In the genomic region with DNA sequence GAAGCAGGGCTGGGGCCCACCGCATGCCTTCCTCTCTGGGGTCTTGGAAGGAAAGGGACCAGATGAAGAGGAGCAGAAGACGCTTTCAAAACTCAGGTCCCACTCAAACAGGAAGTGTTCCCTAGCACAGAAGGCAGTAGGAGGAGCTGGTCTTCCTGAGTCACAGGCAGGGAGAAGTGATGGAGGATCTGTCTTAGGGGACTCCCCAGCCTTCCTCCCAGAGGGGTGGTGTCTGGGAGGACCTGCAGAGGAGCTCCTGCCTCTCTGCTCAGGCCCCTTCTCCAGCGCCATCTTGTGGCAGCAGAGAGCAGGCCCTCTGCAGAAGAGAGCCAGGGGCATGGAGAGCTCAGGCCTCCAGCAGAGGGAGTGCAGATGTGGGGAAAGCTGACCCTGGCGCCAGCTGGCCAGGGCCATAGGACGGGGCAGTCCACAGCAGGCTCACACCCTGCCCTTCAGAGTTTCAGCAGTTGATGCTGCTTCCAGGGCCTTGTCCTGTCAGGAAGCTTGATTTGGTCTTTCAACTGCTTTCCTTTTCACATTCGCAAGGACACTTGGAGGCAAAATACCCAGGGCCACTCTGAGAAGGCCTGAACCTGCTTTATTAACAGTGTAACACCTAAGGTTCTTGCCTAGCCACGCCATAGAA, we compare ENCODE assay signal across 1 cellular context.
TF ChIP-seq lines count a peak whose summit lies in the region.

No MANE protein-coding gene starts in this region.

TF ChIP-seq in HEK293, 187 proteins besides CTCF, POLR2A, EP300 and RAD21 (continued from another document):
- TF ChIP-seq, protein P1, sequence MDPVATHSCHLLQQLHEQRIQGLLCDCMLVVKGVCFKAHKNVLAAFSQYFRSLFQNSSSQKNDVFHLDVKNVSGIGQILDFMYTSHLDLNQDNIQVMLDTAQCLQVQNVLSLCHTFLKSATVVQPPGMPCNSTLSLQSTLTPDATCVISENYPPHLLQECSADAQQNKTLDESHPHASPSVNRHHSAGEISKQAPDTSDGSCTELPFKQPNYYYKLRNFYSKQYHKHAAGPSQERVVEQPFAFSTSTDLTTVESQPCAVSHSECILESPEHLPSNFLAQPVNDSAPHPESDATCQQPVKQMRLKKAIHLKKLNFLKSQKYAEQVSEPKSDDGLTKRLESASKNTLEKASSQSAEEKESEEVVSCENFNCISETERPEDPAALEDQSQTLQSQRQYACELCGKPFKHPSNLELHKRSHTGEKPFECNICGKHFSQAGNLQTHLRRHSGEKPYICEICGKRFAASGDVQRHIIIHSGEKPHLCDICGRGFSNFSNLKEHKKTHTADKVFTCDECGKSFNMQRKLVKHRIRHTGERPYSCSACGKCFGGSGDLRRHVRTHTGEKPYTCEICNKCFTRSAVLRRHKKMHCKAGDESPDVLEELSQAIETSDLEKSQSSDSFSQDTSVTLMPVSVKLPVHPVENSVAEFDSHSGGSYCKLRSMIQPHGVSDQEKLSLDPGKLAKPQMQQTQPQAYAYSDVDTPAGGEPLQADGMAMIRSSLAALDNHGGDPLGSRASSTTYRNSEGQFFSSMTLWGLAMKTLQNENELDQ (tag by site-specific recombination; IDR thresholded peaks at IDR 0.05; ENCODE audit: low read depth) = no peak
- no peak for TF ChIP-seq ZNF549 (tag by site-specific recombination; IDR thresholded peaks at IDR 0.05)
- no peak for TF ChIP-seq ZNF623 (tag by site-specific recombination; IDR thresholded peaks at IDR 0.05)
- TF ChIP-seq, protein P2, sequence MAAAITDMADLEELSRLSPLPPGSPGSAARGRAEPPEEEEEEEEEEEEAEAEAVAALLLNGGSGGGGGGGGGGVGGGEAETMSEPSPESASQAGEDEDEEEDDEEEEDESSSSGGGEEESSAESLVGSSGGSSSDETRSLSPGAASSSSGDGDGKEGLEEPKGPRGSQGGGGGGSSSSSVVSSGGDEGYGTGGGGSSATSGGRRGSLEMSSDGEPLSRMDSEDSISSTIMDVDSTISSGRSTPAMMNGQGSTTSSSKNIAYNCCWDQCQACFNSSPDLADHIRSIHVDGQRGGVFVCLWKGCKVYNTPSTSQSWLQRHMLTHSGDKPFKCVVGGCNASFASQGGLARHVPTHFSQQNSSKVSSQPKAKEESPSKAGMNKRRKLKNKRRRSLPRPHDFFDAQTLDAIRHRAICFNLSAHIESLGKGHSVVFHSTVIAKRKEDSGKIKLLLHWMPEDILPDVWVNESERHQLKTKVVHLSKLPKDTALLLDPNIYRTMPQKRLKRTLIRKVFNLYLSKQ (tag by site-specific recombination; IDR thresholded peaks at IDR 0.05; ENCODE audit: borderline replicate concordance) = no peak
- no peak for TF ChIP-seq EGR2 (tag by site-specific recombination; IDR thresholded peaks at IDR 0.05; ENCODE audit: low read depth)
- TF ChIP-seq ZNF335 (tag by site-specific recombination; conservative IDR thresholded peaks at IDR 0.05) = 0 out of 2 replicates have a peak, but pooled peaks have one; percentile 16
- no peak for TF ChIP-seq ZNF596 (tag by site-specific recombination; IDR thresholded peaks at IDR 0.05)
- no peak for TF ChIP-seq BCL11A (tag by site-specific recombination; IDR thresholded peaks at IDR 0.05; ENCODE audit: low read depth)
- TF ChIP-seq HOXA7 (CRISPR knock-in tag; IDR thresholded peaks at IDR 0.05; ENCODE audit: borderline replicate concordance) = no peak
- TF ChIP-seq, protein P3, sequence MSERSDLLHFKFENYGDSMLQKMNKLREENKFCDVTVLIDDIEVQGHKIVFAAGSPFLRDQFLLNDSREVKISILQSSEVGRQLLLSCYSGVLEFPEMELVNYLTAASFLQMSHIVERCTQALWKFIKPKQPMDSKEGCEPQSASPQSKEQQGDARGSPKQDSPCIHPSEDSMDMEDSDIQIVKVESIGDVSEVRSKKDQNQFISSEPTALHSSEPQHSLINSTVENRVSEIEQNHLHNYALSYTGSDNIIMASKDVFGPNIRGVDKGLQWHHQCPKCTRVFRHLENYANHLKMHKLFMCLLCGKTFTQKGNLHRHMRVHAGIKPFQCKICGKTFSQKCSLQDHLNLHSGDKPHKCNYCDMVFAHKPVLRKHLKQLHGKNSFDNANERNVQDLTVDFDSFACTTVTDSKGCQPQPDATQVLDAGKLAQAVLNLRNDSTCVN (tag by site-specific recombination; optimal IDR thresholded peaks at IDR 0.05) = no peak
- TF ChIP-seq, protein P4, sequence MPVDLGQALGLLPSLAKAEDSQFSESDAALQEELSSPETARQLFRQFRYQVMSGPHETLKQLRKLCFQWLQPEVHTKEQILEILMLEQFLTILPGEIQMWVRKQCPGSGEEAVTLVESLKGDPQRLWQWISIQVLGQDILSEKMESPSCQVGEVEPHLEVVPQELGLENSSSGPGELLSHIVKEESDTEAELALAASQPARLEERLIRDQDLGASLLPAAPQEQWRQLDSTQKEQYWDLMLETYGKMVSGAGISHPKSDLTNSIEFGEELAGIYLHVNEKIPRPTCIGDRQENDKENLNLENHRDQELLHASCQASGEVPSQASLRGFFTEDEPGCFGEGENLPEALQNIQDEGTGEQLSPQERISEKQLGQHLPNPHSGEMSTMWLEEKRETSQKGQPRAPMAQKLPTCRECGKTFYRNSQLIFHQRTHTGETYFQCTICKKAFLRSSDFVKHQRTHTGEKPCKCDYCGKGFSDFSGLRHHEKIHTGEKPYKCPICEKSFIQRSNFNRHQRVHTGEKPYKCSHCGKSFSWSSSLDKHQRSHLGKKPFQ (tag by site-specific recombination; IDR thresholded peaks at IDR 0.05) = no peak
- TF ChIP-seq ZNF677 (tag by site-specific recombination; IDR thresholded peaks at IDR 0.05) = no peak
- TF ChIP-seq ZFP41 (tag by site-specific recombination; IDR thresholded peaks at IDR 0.05; ENCODE audit: borderline replicate concordance) = no peak
- TF ChIP-seq ZNF548 (tag by site-specific recombination; IDR thresholded peaks at IDR 0.05) = no peak
- TF ChIP-seq FEZF1 (tag by site-specific recombination; IDR thresholded peaks at IDR 0.05) = no peak
- TF ChIP-seq ZNF23 (tag by site-specific recombination; IDR thresholded peaks at IDR 0.05; ENCODE audit: borderline replicate concordance) = no peak
- no peak for TF ChIP-seq ZBTB20 (tag by site-specific recombination; IDR thresholded peaks at IDR 0.05)
- TF ChIP-seq GFI1B (tag by site-specific recombination; IDR thresholded peaks at IDR 0.05) = no peak
- TF ChIP-seq ZBTB17 (tag by site-specific recombination; IDR thresholded peaks at IDR 0.05) = peak; percentile 37; the same call in 1 of the 2 replicates
- no peak for TF ChIP-seq ZNF248 (tag by site-specific recombination; IDR thresholded peaks at IDR 0.05)
- TF ChIP-seq ZNF654 (tag by site-specific recombination; IDR thresholded peaks at IDR 0.05; ENCODE audit: low read depth) = peak; percentile 65
- TF ChIP-seq ZNF76 (tag by site-specific recombination; IDR thresholded peaks at IDR 0.05; ENCODE audit: borderline replicate concordance, low read depth) = no peak
- TF ChIP-seq TRIM28 (IDR thresholded peaks at IDR 0.05; ENCODE audit: borderline replicate concordance, low read length) = no peak
- TF ChIP-seq YY2 (tag by site-specific recombination; IDR thresholded peaks at IDR 0.05) = no peak
- TF ChIP-seq, protein P5, sequence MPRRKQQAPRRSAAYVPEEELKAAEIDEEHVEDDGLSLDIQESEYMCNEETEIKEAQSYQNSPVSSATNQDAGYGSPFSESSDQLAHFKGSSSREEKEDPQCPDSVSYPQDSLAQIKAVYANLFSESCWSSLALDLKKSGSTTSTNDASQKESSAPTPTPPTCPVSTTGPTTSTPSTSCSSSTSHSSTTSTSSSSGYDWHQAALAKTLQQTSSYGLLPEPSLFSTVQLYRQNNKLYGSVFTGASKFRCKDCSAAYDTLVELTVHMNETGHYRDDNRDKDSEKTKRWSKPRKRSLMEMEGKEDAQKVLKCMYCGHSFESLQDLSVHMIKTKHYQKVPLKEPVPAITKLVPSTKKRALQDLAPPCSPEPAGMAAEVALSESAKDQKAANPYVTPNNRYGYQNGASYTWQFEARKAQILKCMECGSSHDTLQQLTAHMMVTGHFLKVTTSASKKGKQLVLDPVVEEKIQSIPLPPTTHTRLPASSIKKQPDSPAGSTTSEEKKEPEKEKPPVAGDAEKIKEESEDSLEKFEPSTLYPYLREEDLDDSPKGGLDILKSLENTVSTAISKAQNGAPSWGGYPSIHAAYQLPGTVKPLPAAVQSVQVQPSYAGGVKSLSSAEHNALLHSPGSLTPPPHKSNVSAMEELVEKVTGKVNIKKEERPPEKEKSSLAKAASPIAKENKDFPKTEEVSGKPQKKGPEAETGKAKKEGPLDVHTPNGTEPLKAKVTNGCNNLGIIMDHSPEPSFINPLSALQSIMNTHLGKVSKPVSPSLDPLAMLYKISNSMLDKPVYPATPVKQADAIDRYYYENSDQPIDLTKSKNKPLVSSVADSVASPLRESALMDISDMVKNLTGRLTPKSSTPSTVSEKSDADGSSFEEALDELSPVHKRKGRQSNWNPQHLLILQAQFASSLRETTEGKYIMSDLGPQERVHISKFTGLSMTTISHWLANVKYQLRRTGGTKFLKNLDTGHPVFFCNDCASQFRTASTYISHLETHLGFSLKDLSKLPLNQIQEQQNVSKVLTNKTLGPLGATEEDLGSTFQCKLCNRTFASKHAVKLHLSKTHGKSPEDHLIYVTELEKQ (tag by site-specific recombination; IDR thresholded peaks at IDR 0.05; ENCODE audit: borderline replicate concordance) = no peak
- TF ChIP-seq ZNF530 (tag by site-specific recombination; IDR thresholded peaks at IDR 0.05; ENCODE audit: low read depth) = no peak
- no peak for TF ChIP-seq ZNF558 (tag by site-specific recombination; IDR thresholded peaks at IDR 0.05)
- TF ChIP-seq, protein P6, sequence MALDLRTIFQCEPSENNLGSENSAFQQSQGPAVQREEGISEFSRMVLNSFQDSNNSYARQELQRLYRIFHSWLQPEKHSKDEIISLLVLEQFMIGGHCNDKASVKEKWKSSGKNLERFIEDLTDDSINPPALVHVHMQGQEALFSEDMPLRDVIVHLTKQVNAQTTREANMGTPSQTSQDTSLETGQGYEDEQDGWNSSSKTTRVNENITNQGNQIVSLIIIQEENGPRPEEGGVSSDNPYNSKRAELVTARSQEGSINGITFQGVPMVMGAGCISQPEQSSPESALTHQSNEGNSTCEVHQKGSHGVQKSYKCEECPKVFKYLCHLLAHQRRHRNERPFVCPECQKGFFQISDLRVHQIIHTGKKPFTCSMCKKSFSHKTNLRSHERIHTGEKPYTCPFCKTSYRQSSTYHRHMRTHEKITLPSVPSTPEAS (tag by site-specific recombination; IDR thresholded peaks at IDR 0.05) = no peak
- TF ChIP-seq GLIS2 (tag by site-specific recombination; IDR thresholded peaks at IDR 0.05) = no peak
- no peak for TF ChIP-seq ZNF223 (tag by site-specific recombination; IDR thresholded peaks at IDR 0.05)
- TF ChIP-seq ZNF837 (tag by site-specific recombination; IDR thresholded peaks at IDR 0.05) = no peak
- no peak for TF ChIP-seq ZXDB (tag by site-specific recombination; IDR thresholded peaks at IDR 0.05)
- TF ChIP-seq, protein P7, sequence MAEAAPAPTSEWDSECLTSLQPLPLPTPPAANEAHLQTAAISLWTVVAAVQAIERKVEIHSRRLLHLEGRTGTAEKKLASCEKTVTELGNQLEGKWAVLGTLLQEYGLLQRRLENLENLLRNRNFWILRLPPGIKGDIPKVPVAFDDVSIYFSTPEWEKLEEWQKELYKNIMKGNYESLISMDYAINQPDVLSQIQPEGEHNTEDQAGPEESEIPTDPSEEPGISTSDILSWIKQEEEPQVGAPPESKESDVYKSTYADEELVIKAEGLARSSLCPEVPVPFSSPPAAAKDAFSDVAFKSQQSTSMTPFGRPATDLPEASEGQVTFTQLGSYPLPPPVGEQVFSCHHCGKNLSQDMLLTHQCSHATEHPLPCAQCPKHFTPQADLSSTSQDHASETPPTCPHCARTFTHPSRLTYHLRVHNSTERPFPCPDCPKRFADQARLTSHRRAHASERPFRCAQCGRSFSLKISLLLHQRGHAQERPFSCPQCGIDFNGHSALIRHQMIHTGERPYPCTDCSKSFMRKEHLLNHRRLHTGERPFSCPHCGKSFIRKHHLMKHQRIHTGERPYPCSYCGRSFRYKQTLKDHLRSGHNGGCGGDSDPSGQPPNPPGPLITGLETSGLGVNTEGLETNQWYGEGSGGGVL (tag by site-specific recombination; IDR thresholded peaks at IDR 0.05) = no peak
- no peak for TF ChIP-seq GLI4 (tag by site-specific recombination; IDR thresholded peaks at IDR 0.05)
- TF ChIP-seq SP3 (tag by site-specific recombination; IDR thresholded peaks at IDR 0.05) = peak; percentile 32; the same call in 1 of the 2 replicates
- TF ChIP-seq ZNF610 (tag by site-specific recombination; IDR thresholded peaks at IDR 0.05; ENCODE audit: borderline replicate concordance) = no peak
- 0 out of 2 replicates have a peak, but pooled peaks have one; percentile 60 for TF ChIP-seq ZNF2 (tag by site-specific recombination; IDR thresholded peaks at IDR 0.05)
- TF ChIP-seq ZNF138 (tag by site-specific recombination; IDR thresholded peaks at IDR 0.05; ENCODE audit: borderline replicate concordance) = no peak
- TF ChIP-seq, protein P8, sequence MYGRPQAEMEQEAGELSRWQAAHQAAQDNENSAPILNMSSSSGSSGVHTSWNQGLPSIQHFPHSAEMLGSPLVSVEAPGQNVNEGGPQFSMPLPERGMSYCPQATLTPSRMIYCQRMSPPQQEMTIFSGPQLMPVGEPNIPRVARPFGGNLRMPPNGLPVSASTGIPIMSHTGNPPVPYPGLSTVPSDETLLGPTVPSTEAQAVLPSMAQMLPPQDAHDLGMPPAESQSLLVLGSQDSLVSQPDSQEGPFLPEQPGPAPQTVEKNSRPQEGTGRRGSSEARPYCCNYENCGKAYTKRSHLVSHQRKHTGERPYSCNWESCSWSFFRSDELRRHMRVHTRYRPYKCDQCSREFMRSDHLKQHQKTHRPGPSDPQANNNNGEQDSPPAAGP (tag by site-specific recombination; IDR thresholded peaks at IDR 0.05) = no peak
- no peak for TF ChIP-seq ZNF621 (tag by site-specific recombination; IDR thresholded peaks at IDR 0.05)
- TF ChIP-seq SP7 (tag by site-specific recombination; IDR thresholded peaks at IDR 0.05) = 0 out of 2 replicates have a peak, but pooled peaks have one; percentile 26
